In genomic region chr2:112149866-112150435, GRCh38 we compare ENCODE assay signal across 19 cellular contexts. TPM values are rescaled to one million over a fixed set of nuclear protein-coding genes. Genes with fewer than 3 reads are reported as not detected.
DNase-seq lines count a peak whose midpoint lies in the region; ATAC-seq, FAIRE-seq and TF ChIP-seq lines count a peak whose summit lies in the region.
"Had no signal": no experiment of that assay in that cellular context is flagged by ENCODE, and none has a peak within 500 bp of the region (broad histone marks: within the 10 kb centered on the region; RNA-seq: fewer than 3 reads in every experiment).

No MANE protein-coding gene starts in this region.

- H3K27ac ChIP-seq in AG04450 (ENCODE audit: low read depth, low read length) (peak overlapping the region; percentile 68), psoas muscle (peak overlapping the region; percentile 16), gastroesophageal sphincter (peak overlapping the region in 1 of 4 donors; percentile 2)

- no peaks in the 10 kb centered on the region for H3K4me1 ChIP-seq in psoas muscle
- H3K4me1 ChIP-seq in gastroesophageal sphincter = no peaks in the 10 kb centered on the region
- H3K4me1 ChIP-seq: Caco-2 had no signal

- intact Hi-C loops in psoas muscle (cut with DNase I) = no loop called here

- ATAC-seq in psoas muscle (peak in 1 of 4 donors; percentile 34), gastroesophageal sphincter (no peak), HG03097 (IDR thresholded peaks at IDR 0.05; ENCODE audit: low FRiP score, unreplicated experiment) (no peak)
- ATAC-seq: GM23338, mucosa of descending colon, Panc1 had no signal

- CTCF ChIA-PET in AG04450 (lab: Charles Lee) = no interaction called here

- no peak for TF ChIP-seq EP300 in gastroesophageal sphincter (IDR thresholded peaks at IDR 0.05)

- POLR2A ChIA-PET in AG04450 (lab: Yijun Ruan, JAX) = no interaction called here

- TF ChIP-seq POLR2A in gastroesophageal sphincter (IDR thresholded peaks at IDR 0.05) = no peak
- TF ChIP-seq POLR2A in H54 (IDR thresholded peaks at IDR 0.05; ENCODE audit: low read depth, low read length) = no peak

- H3K4me3 ChIP-seq in AG04450 (ENCODE audit: low read depth, low read length) (no peak overlapping the region), fibroblast of mammary gland (ENCODE audit: control insufficient read depth, low read depth, low read length) (no peak overlapping the region), psoas muscle (no peak overlapping the region), gastroesophageal sphincter (no peak overlapping the region)
- H3K4me3 ChIP-seq: GM23338, mucosa of descending colon had no signal

- in situ Hi-C loops in G401 (cut with HindIII; ENCODE audit: low sequenced_read_pairs) = no loop called here

- TF ChIP-seq CTCF in AG04450 (IDR thresholded peaks at IDR 0.05; ENCODE audit: low read depth, low read length) (no peak), fibroblast of mammary gland (conservative IDR thresholded peaks at IDR 0.05; ENCODE audit: control insufficient read depth, insufficient read depth, low read depth, low read length) (no peak), psoas muscle (IDR thresholded peaks at IDR 0.05) (no peak), gastroesophageal sphincter (IDR thresholded peaks at IDR 0.05) (no peak)

- FAIRE-seq in H54 (lab: Jason Lieb, UNC) = no peak
- FAIRE-seq: endometrium, GM18507, kidney had no signal

- H3K36me3 ChIP-seq in psoas muscle (ENCODE audit: insufficient read depth in 1 of 2, low read depth in 1 of 2) (no peaks in the 10 kb centered on the region), gastroesophageal sphincter (no peaks in the 10 kb centered on the region)

- H3K27me3 ChIP-seq in AG04450 (ENCODE audit: control insufficient read depth, insufficient read depth, low read length) (no peaks in the 10 kb centered on the region), psoas muscle (ENCODE audit: insufficient read depth in 3 of 3, low read length in 2 of 3) (peaks cover 0 to 23% (median 0%) of the 10 kb centered on the region in 3 donors), gastroesophageal sphincter (no peaks in the 10 kb centered on the region)

- no peaks in the 10 kb centered on the region for H3K9me3 ChIP-seq in AG04450 (ENCODE audit: control insufficient read depth, insufficient read depth, low read length)
- H3K9me3 ChIP-seq in psoas muscle = no peaks in the 10 kb centered on the region
- H3K9me3 ChIP-seq in gastroesophageal sphincter = no peaks in the 10 kb centered on the region
- H3K9me3 ChIP-seq: Caco-2, mucosa of descending colon had no signal

- no peak for DNase-seq in AG04450 (ENCODE audit: low read depth, low spot score)
- peak; percentile 40 for DNase-seq in RPMI7951 (ENCODE audit: low read depth)
- peak; percentile 70 for DNase-seq in fibroblast of mammary gland (ENCODE audit: low read depth)
- no peak for DNase-seq in psoas muscle
- DNase-seq in G401 (ENCODE audit: low spot score) = no peak
- DNase-seq in H54 (ENCODE audit: insufficient read length, low spot score) = no peak
- DNase-seq: activated CD4-positive, CD25-positive, alpha-beta regulatory T cell treated with anti-CD3 and anti-CD28 coated beads, Interleukin-2, amount 50 U/mL, for 72 hours; Caco-2; glutamatergic neuron; mucosa of descending colon; NCI-H187; NCI-H524 had no signal

- 56 to 69% (median 62%) methylated on average over 7 of the region's 7 CpGs for WGBS in psoas muscle, 3 donors
- 93 to 100% methylated on average over 2 to 7 of the region's 7 CpGs for WGBS in gastroesophageal sphincter (ENCODE audit: low coverage in 1 of 2), 2 donors

RNA-seq across cellular contexts. Expression of gene FBLN7, which starts 11.8 kb away (rescaled TPM):
- 0.22 and 0.37 TPM in 2 replicates for polyA plus RNA-seq in AG04450 (2011; rRNA removed)
- 0.23 TPM in 1 of 2 replicates, not detected in the other for polyA minus RNA-seq in AG04450 (2011; rRNA and poly(A)+ RNA removed)
- total RNA-seq in RPMI7951 (2014; rRNA removed; shearing (Covaris generic)) = 10.2 and 10.4 TPM in 2 replicates
- total RNA-seq in psoas muscle = 1 to 10 TPM in 1 of 4 donors, under 1 TPM in 3; 0.26 to 1.2 (median 0.80) TPM
- polyA plus RNA-seq in psoas muscle = under 1 TPM; 0.18 to 0.31 (median 0.23) TPM
- 1 to 10 TPM in 3 of 4 donors, not detected in 1; 1.1 to 4.2 (median 1.3) TPM for total RNA-seq in gastroesophageal sphincter
- not detected in 2 replicates for total RNA-seq in G401 (2014; rRNA removed; shearing (Covaris generic))
- total RNA-seq: GM23338 had no signal

Comparison
In these comparisons a context has a peak if more than half of its experiments do, and no peak if none do; other contexts are left out.
1. DNase-seq: peak in RPMI7951 (single experiment) and fibroblast of mammary gland (single experiment); none in AG04450 (single experiment), psoas muscle (0 of 2), G401 (single experiment) and H54 (single experiment).